Comparison of ENCODE assay signal across 16 cellular contexts in the genomic region with DNA sequence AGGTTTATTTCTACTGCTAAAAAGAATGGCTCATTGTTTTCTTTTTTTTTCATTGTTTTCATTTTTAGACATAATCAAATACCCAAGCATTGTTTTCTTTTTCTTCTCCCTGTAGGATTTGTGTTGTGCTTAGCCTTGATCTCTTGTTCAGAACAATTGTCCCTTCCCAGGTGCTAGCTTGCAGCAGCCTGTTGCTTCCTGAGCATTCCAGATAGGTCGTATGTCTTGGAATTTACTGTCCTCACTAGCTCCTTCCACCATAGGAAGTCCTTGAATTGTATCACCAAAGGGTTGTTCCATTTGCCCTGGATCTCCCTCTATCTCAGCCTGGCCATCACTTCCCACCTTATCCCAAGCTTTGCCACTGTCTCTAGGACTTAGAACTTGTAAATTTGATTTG. TPM values are rescaled to one million over a fixed set of nuclear protein-coding genes. Genes with fewer than 3 reads are reported as not detected.
DNase-seq lines count a peak whose midpoint lies in the region; TF ChIP-seq lines count a peak whose summit lies in the region.
"Had no signal": no experiment of that assay in that cellular context is flagged by ENCODE, and none has a peak within 500 bp of the region (broad histone marks: within the 10 kb centered on the region; RNA-seq: fewer than 3 reads in every experiment).

No MANE protein-coding gene starts in this region.

- no peaks in the 10 kb centered on the region for H3K27me3 Mint-ChIP-seq in H9 (ENCODE audit: low read depth)
- peaks cover 2% of the 10 kb centered on the region for H3K27me3 Mint-ChIP-seq in endothelial cell (ENCODE audit: unreplicated experiment)
- H3K27me3 Mint-ChIP-seq in osteocyte (ENCODE audit: unreplicated experiment) = no peaks in the 10 kb centered on the region
- no peaks in the 10 kb centered on the region for H3K27me3 Mint-ChIP-seq in activated CD4-positive, alpha-beta memory T cell treated with anti-CD3 and anti-CD28 coated beads, Interleukin-2, amount 10 ng/mL, durations not matched to agents 7 days and 5 days

- H3K18ac ChIP-seq in H9 (ENCODE audit: insufficient read length, low read depth, low read length) = no peak overlapping the region

- H3K4me1 ChIP-seq in H9 (ENCODE audit: insufficient read depth, low read length) = no peaks in the 10 kb centered on the region
- H3K4me1 ChIP-seq in PC-9 (replicated peaks; ENCODE audit: insufficient read depth) = no peaks in the 10 kb centered on the region

- no peak overlapping the region for H3K56ac ChIP-seq in H9 (ENCODE audit: insufficient read length, low read depth, low read length)

- no peak overlapping the region for H2BK12ac ChIP-seq in H9 (ENCODE audit: insufficient read length, low read depth, low read length)

- H3K79me2 ChIP-seq in H9 (ENCODE audit: insufficient read depth, low read length) (no peaks in the 10 kb centered on the region), PC-9 (ENCODE audit: low read depth) (no peaks in the 10 kb centered on the region)

- H3K9me3 Mint-ChIP-seq in H9 (no peaks in the 10 kb centered on the region), endothelial cell (ENCODE audit: unreplicated experiment) (no peaks in the 10 kb centered on the region), osteocyte (ENCODE audit: unreplicated experiment) (no peaks in the 10 kb centered on the region)
- H3K9me3 Mint-ChIP-seq in activated CD4-positive, alpha-beta memory T cell treated with anti-CD3 and anti-CD28 coated beads, Interleukin-2, amount 10 ng/mL, durations not matched to agents 7 days and 5 days = no peaks in the 10 kb centered on the region
- H3K9me3 Mint-ChIP-seq: CD8-positive, alpha-beta T cell had no signal

- H3K79me1 ChIP-seq in H9 (ENCODE audit: insufficient read depth, low read depth, low read length, poor library complexity, severe bottlenecking) = no peaks in the 10 kb centered on the region

- H3K4me1 Mint-ChIP-seq in H9 = no peaks in the 10 kb centered on the region
- H3K4me1 Mint-ChIP-seq in endothelial cell (ENCODE audit: unreplicated experiment) = peaks cover 34% of the 10 kb centered on the region
- H3K4me1 Mint-ChIP-seq in osteocyte (ENCODE audit: unreplicated experiment) = peaks cover 7% of the 10 kb centered on the region
- H3K4me1 Mint-ChIP-seq in activated CD4-positive, alpha-beta memory T cell treated with anti-CD3 and anti-CD28 coated beads, Interleukin-2, amount 10 ng/mL, durations not matched to agents 7 days and 5 days = no peaks in the 10 kb centered on the region

- TF ChIP-seq CTCF in H9 (conservative IDR thresholded peaks at IDR 0.05) (no peak), endothelial cell (IDR thresholded peaks at IDR 0.05; ENCODE audit: unreplicated experiment) (no peak), osteocyte (IDR thresholded peaks at IDR 0.05) (no peak), PC-9 (conservative IDR thresholded peaks at IDR 0.05) (no peak)

- no peak overlapping the region for H2BK120ac ChIP-seq in H9 (ENCODE audit: low read depth, low read length, poor library complexity, severe bottlenecking)

- H3K14ac ChIP-seq in H9 (ENCODE audit: insufficient read depth, low read length) = no peak overlapping the region

- no peaks in the 10 kb centered on the region for H3K23me2 ChIP-seq in H9 (ENCODE audit: insufficient read length, low read depth, low read length, poor library complexity, severe bottlenecking)

- H3K27ac Mint-ChIP-seq in H9 = peak overlapping the region in 2 of 3 experiments; percentile 34 to 52; a peak in 2 of 7 replicates
- peak overlapping the region; percentile 93 for H3K27ac Mint-ChIP-seq in endothelial cell (ENCODE audit: unreplicated experiment)
- H3K27ac Mint-ChIP-seq in osteocyte (ENCODE audit: unreplicated experiment) = no peak overlapping the region
- H3K27ac Mint-ChIP-seq in activated CD4-positive, alpha-beta memory T cell treated with anti-CD3 and anti-CD28 coated beads, Interleukin-2, amount 10 ng/mL, durations not matched to agents 7 days and 5 days = no peak overlapping the region
- H3K27ac Mint-ChIP-seq: CD8-positive, alpha-beta T cell had no signal

- H4K20me1 ChIP-seq in H9 (ENCODE audit: control insufficient read depth, insufficient read depth, insufficient read length) = no peaks in the 10 kb centered on the region
- H4K20me1 ChIP-seq in PC-9 (ENCODE audit: insufficient read depth) = no peaks in the 10 kb centered on the region
- H4K20me1 ChIP-seq: BLaER1 treated with 17β-estradiol and CSF1 and Interleukin-3, amounts not matched to agents 10 nM and 100 nM had no signal

- intact Hi-C loops in PC-9 (cut with micrococcal nuclease; ENCODE audit: unreplicated experiment) = no loop called here

- H3K4me2 ChIP-seq in H9 (ENCODE audit: insufficient read depth, insufficient read length, low read length) (no peak overlapping the region), PC-9 (no peak overlapping the region)

- H2BK5ac ChIP-seq in H9 (ENCODE audit: insufficient read length, low read length) = no peak overlapping the region

- H2AFZ ChIP-seq in H9 (ENCODE audit: low read length) (no peak overlapping the region), PC-9 (no peak overlapping the region)

- H3K36me3 ChIP-seq in PC-9 (ENCODE audit: low read depth) = no peaks in the 10 kb centered on the region

- no peak overlapping the region for H4K8ac ChIP-seq in H9 (replicated peaks; ENCODE audit: insufficient read length, low read depth, low read length)

- DNase-seq in H9 (no peak), endothelial cell (ENCODE audit: low spot score) (no peak), osteocyte (ENCODE audit: extremely low spot score, unreplicated experiment) (peak; percentile 10), PC-9 (no peak), amniotic stem cell (lab: John Stamatoyannopoulos, UW) (no peak), NCI-H1694 treated with DMSO at 0.1 percent for 48 hours (lab: John Stamatoyannopoulos, UW) (no peak)
- DNase-seq in activated CD4-positive, alpha-beta memory T cell treated with anti-CD3 and anti-CD28 coated beads, Interleukin-2, amount 10 ng/mL, durations not matched to agents 7 days and 5 days = no peak
- DNase-seq: 8988T; Calu3; CD8-positive, alpha-beta T cell; DMS79 treated with DMSO at 0.1 percent for 48 hours; GF-D8 had no signal

- no peak overlapping the region for H3K4me3 ChIP-seq in PC-9
- H3K4me3 ChIP-seq: BLaER1 treated with 17β-estradiol and CSF1 and Interleukin-3, amounts not matched to agents 10 nM and 100 nM; HAP-1 had no signal

- WGBS in H9 (ENCODE audit: extremely low coverage, insufficient read length, low lambda C conversion rate) = no CpG with 5 or more reads among the region's 1 CpG

- H3K4me3 Mint-ChIP-seq in H9 (no peak overlapping the region), endothelial cell (ENCODE audit: unreplicated experiment) (no peak overlapping the region), osteocyte (ENCODE audit: unreplicated experiment) (no peak overlapping the region)
- no peak overlapping the region for H3K4me3 Mint-ChIP-seq in activated CD4-positive, alpha-beta memory T cell treated with anti-CD3 and anti-CD28 coated beads, Interleukin-2, amount 10 ng/mL, durations not matched to agents 7 days and 5 days
- H3K4me3 Mint-ChIP-seq: CD8-positive, alpha-beta T cell had no signal

- no peak overlapping the region for H4K5ac ChIP-seq in H9 (ENCODE audit: insufficient read length, low read depth, low read length)

- no TSS peak for BruUV-seq in PC-9 (replicated peaks; lab: Mats Ljungman, UMichigan)

- CTCF ChIA-PET in PC-9 (lab: Charles Lee) = no interaction called here
- CTCF ChIA-PET in activated CD4-positive, alpha-beta memory T cell treated with anti-CD3 and anti-CD28 coated beads, Interleukin-2, amount 10 ng/mL, durations not matched to agents 7 days and 5 days (lab: Charles Lee) = interaction anchor here (1.2 kb wide), 1 partner anchor 152 kb away, joined by 3 read pairs; no protein-coding TSS in a partner anchor

- POLR2A ChIA-PET in PC-9 (lab: Charles Lee; ENCODE audit: unreplicated experiment) = no interaction called here
- POLR2A ChIA-PET in activated CD4-positive, alpha-beta memory T cell treated with anti-CD3 and anti-CD28 coated beads, Interleukin-2, amount 10 ng/mL, durations not matched to agents 7 days and 5 days (lab: Charles Lee) = interaction anchor here (1.0 kb wide), 1 partner anchor 11 kb away, joined by 4 read pairs; a partner anchor contains a TSS

- peaks cover 0 to 19% (median 5%) of the 10 kb centered on the region in 3 experiments; a peak in 6 of 7 replicates for H3K36me3 Mint-ChIP-seq in H9 (ENCODE audit: insufficient read depth in 1 of 3, low read depth in 3 of 3)
- H3K36me3 Mint-ChIP-seq in endothelial cell (ENCODE audit: low read depth, unreplicated experiment) = peaks cover 12% of the 10 kb centered on the region
- peaks cover 20% of the 10 kb centered on the region for H3K36me3 Mint-ChIP-seq in osteocyte (ENCODE audit: unreplicated experiment)
- H3K36me3 Mint-ChIP-seq in activated CD4-positive, alpha-beta memory T cell treated with anti-CD3 and anti-CD28 coated beads, Interleukin-2, amount 10 ng/mL, durations not matched to agents 7 days and 5 days (ENCODE audit: low read depth) = peaks cover 9% of the 10 kb centered on the region

- no peak overlapping the region for H2BK20ac ChIP-seq in H9 (ENCODE audit: low read depth, low read length, poor library complexity, severe bottlenecking)

- H3K9me3 ChIP-seq in H9 (ENCODE audit: control insufficient read depth, low read depth, low read length) (no peaks in the 10 kb centered on the region), PC-9 (ENCODE audit: insufficient read depth, low read depth) (no peaks in the 10 kb centered on the region)
- H3K9me3 ChIP-seq: BLaER1 treated with 17β-estradiol and CSF1 and Interleukin-3, amounts not matched to agents 10 nM and 100 nM; HAP-1 had no signal

- no peaks in the 10 kb centered on the region for H3K9me2 ChIP-seq in PC-9 (ENCODE audit: insufficient read depth)

- no peak overlapping the region for H3K4ac ChIP-seq in H9 (ENCODE audit: low read depth, low read length)

- no peak overlapping the region for H3T11ph ChIP-seq in H9 (ENCODE audit: low read length)

- no peak overlapping the region for H3K23ac ChIP-seq in H9 (ENCODE audit: insufficient read length, low read depth, low read length)

- no peak overlapping the region for H4K91ac ChIP-seq in H9 (ENCODE audit: insufficient read length, low read depth, low read length)

- H3K27me3 ChIP-seq in H9 (ENCODE audit: insufficient read depth, low read length) (no peaks in the 10 kb centered on the region), PC-9 (ENCODE audit: insufficient read depth, low read depth) (no peaks in the 10 kb centered on the region)
- H3K27me3 ChIP-seq: BLaER1 treated with 17β-estradiol and CSF1 and Interleukin-3, amounts not matched to agents 10 nM and 100 nM had no signal

- no peak overlapping the region for H3K9ac ChIP-seq in H9 (ENCODE audit: extremely low read depth, insufficient read length, low read length)
- H3K9ac ChIP-seq: BLaER1 treated with 17β-estradiol and CSF1 and Interleukin-3, amounts not matched to agents 10 nM and 100 nM had no signal

- no peaks in the 10 kb centered on the region; the same call in 1 of the 2 replicates for H3F3A ChIP-seq in PC-9 (ENCODE audit: insufficient read depth, low read depth)

- no peak overlapping the region for H2AK5ac ChIP-seq in H9 (ENCODE audit: insufficient read length, low read length)

- no peak overlapping the region for H2BK15ac ChIP-seq in H9 (ENCODE audit: low read depth, low read length)

- no peak overlapping the region for H3K27ac ChIP-seq in H9 (ENCODE audit: insufficient read length, low read depth, low read length)
- H3K27ac ChIP-seq in PC-9 = no peak overlapping the region
- H3K27ac ChIP-seq: BLaER1 treated with 17β-estradiol and CSF1 and Interleukin-3, amounts not matched to agents 10 nM and 100 nM had no signal

RNA-seq across cellular contexts. Expression of a gene that starts 10.0 kb away (rescaled TPM):
- total RNA-seq in H9 (2021) (27.1 and 28.3 TPM in 2 replicates), endothelial cell (ENCODE audit: unreplicated experiment) (36.3 TPM), osteocyte (33.6 and 34.7 TPM in 2 replicates), PC-9 (2021) (25.4 and 26.7 TPM in 2 replicates)
- total RNA-seq in activated CD4-positive, alpha-beta memory T cell treated with anti-CD3 and anti-CD28 coated beads, Interleukin-2, amount 10 ng/mL, durations not matched to agents 7 days and 5 days = 10 to 100 TPM; 32.3 to 34.9 TPM

RNA-seq across cellular contexts. Expression of a gene that starts 29.2 kb away (rescaled TPM):
- 36.3 and 36.4 TPM in 2 replicates for total RNA-seq in H9 (2021)
- total RNA-seq in endothelial cell (ENCODE audit: unreplicated experiment) = 11.4 TPM
- 11.8 and 12.6 TPM in 2 replicates for total RNA-seq in osteocyte
- 16.7 and 20.3 TPM in 2 replicates for total RNA-seq in PC-9 (2021)
- 1 to 10 TPM; 8.8 to 9.7 TPM for total RNA-seq in activated CD4-positive, alpha-beta memory T cell treated with anti-CD3 and anti-CD28 coated beads, Interleukin-2, amount 10 ng/mL, durations not matched to agents 7 days and 5 days

RNA-seq across cellular contexts. Expression of a gene that starts 38.2 kb away (rescaled TPM):
- 52.3 and 55.3 TPM in 2 replicates for total RNA-seq in H9 (2021)
- total RNA-seq in endothelial cell (ENCODE audit: unreplicated experiment) = 33.1 TPM
- total RNA-seq in osteocyte = 50.8 and 52.3 TPM in 2 replicates
- total RNA-seq in PC-9 (2021) = 39.9 and 41.9 TPM in 2 replicates
- total RNA-seq in activated CD4-positive, alpha-beta memory T cell treated with anti-CD3 and anti-CD28 coated beads, Interleukin-2, amount 10 ng/mL, durations not matched to agents 7 days and 5 days = 10 to 100 TPM; 30.6 to 30.7 TPM

RNA-seq across cellular contexts. Expression of a gene that starts 38.4 kb away (rescaled TPM):
- total RNA-seq in H9 (2021) = 72.8 and 75.8 TPM in 2 replicates
- 34.4 TPM for total RNA-seq in endothelial cell (ENCODE audit: unreplicated experiment)
- total RNA-seq in osteocyte = 21.1 and 22.7 TPM in 2 replicates
- total RNA-seq in PC-9 (2021) = 23.6 and 29.5 TPM in 2 replicates
- 10 to 100 TPM; 36.0 to 36.7 TPM for total RNA-seq in activated CD4-positive, alpha-beta memory T cell treated with anti-CD3 and anti-CD28 coated beads, Interleukin-2, amount 10 ng/mL, durations not matched to agents 7 days and 5 days

RNA-seq across cellular contexts. Expression of a gene that starts 50.4 kb away (rescaled TPM):
- 0.31 TPM in 1 of 2 replicates, not detected in the other for total RNA-seq in H9 (2021)
- total RNA-seq in endothelial cell (ENCODE audit: unreplicated experiment) = 1.2 TPM
- total RNA-seq in osteocyte = 0.40 and 0.94 TPM in 2 replicates
- total RNA-seq in PC-9 (2021) = 0.59 TPM in 1 of 2 replicates, not detected in the other
- total RNA-seq in activated CD4-positive, alpha-beta memory T cell treated with anti-CD3 and anti-CD28 coated beads, Interleukin-2, amount 10 ng/mL, durations not matched to agents 7 days and 5 days = 1 to 10 TPM; 1.3 to 1.8 TPM
- total RNA-seq: H1, HT-29 had no signal

Comparison
In these comparisons a context has a peak if more than half of its experiments do, and no peak if none do; other contexts are left out.
1. H3K27ac Mint-ChIP-seq: peak in H9 (2 of 3) and endothelial cell (single experiment); none in osteocyte (single experiment) and activated CD4-positive, alpha-beta memory T cell treated with anti-CD3 and anti-CD28 coated beads, Interleukin-2, amount 10 ng/mL, durations not matched to agents 7 days and 5 days (single experiment).